1 cellular context compared by ENCODE assay signal in the genomic region with DNA sequence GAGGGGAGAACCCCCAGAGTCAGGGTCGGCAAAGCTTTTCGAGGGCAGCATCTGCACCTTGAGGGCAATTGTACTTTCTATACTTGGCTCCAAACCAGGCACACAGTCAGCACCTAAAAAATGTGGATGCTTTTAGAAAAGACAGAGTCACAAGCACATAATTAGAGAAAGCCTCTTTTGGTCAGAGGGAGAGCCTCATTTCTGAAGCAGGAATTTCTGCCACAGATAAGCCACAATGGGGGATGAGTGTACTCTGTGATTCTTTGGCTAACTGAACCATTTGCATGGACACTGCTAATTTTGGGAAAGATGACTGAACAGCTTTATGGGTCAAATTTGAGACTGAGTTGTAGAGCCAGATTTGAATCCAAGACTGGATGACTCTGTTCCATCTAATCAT.
A peak's percentile ranks its signal among the peaks of the same experiment; 100 is the strongest.
TF ChIP-seq lines count a peak whose summit lies in the region.

No MANE protein-coding gene starts in this region.

TF ChIP-seq in SK-N-SH, 30 proteins besides CTCF, POLR2A, EP300 and RAD21 (continued from another document):
- TF ChIP-seq, protein P1, sequence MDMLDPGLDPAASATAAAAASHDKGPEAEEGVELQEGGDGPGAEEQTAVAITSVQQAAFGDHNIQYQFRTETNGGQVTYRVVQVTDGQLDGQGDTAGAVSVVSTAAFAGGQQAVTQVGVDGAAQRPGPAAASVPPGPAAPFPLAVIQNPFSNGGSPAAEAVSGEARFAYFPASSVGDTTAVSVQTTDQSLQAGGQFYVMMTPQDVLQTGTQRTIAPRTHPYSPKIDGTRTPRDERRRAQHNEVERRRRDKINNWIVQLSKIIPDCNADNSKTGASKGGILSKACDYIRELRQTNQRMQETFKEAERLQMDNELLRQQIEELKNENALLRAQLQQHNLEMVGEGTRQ (IDR thresholded peaks at IDR 0.05; ENCODE audit: borderline replicate concordance, low read depth, low read length), result no peak
- TF ChIP-seq TCF12 (IDR thresholded peaks at IDR 0.05) (peak; percentile 39; the same call in 1 of the 2 replicates), ELF1 (IDR thresholded peaks at IDR 0.05) (no peak), MEF2A (IDR thresholded peaks at IDR 0.05; ENCODE audit: borderline replicate concordance, low read depth) (peak; percentile 15; the same call in 1 of the 2 replicates), RFX5 (IDR thresholded peaks at IDR 0.05; ENCODE audit: low read length) (no peak), YY1 (IDR thresholded peaks at IDR 0.05; ENCODE audit: low read depth) (no peak), FOXM1 (IDR thresholded peaks at IDR 0.05; ENCODE audit: low read depth) (no peak), CHD2 (IDR thresholded peaks at IDR 0.05; ENCODE audit: low read length, partially characterized antibody) (no peak), JUND (IDR thresholded peaks at IDR 0.05) (no peak; the same call in 1 of the 2 replicates), TAF1 (IDR thresholded peaks at IDR 0.05; ENCODE audit: borderline replicate concordance, low read depth, low read length) (no peak), EZH2phosphoT487 (IDR thresholded peaks at IDR 0.05; ENCODE audit: borderline replicate concordance, low read depth) (no peak)
- TF ChIP-seq, protein P2, sequence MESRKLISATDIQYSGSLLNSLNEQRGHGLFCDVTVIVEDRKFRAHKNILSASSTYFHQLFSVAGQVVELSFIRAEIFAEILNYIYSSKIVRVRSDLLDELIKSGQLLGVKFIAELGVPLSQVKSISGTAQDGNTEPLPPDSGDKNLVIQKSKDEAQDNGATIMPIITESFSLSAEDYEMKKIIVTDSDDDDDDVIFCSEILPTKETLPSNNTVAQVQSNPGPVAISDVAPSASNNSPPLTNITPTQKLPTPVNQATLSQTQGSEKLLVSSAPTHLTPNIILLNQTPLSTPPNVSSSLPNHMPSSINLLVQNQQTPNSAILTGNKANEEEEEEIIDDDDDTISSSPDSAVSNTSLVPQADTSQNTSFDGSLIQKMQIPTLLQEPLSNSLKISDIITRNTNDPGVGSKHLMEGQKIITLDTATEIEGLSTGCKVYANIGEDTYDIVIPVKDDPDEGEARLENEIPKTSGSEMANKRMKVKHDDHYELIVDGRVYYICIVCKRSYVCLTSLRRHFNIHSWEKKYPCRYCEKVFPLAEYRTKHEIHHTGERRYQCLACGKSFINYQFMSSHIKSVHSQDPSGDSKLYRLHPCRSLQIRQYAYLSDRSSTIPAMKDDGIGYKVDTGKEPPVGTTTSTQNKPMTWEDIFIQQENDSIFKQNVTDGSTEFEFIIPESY (IDR thresholded peaks at IDR 0.05; ENCODE audit: borderline replicate concordance, low read depth), result no peak
